Comparison of ENCODE assay signal across 9 cellular contexts in the genomic region with DNA sequence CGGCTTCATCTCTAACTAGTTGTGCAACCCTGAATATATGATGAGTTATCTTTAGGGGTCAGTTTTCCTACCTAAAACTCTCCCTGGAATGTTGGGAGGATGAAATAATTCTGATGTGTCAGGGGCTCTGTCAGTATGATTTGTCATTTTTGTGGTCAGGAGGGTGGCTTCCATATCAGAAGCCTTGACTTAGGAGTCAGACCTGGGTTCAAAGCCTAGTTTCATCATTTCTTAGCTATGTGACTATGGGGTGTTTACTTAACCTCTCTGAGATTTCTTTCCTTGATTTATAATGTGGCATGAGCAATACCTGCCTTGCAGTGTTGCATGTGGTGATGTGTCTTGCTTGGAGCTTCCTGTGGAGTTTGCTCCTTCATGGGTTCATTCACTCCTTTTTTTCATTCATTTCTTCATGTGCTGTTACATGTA.
A peak's percentile ranks its signal among the peaks of the same experiment; 100 is the strongest.
DNase-seq lines count a peak whose midpoint lies in the region; ATAC-seq and TF ChIP-seq lines count a peak whose summit lies in the region.
"Had no signal": no experiment of that assay in that cellular context is flagged by ENCODE, and none has a peak within 500 bp of the region (broad histone marks: within the 10 kb centered on the region; RNA-seq: fewer than 3 reads in every experiment).

No MANE protein-coding gene starts in this region.

- peak overlapping the region in 9 of 10 donors; percentile 3 to 78 (median 58) for H3K27ac ChIP-seq in heart right ventricle
- peak overlapping the region; percentile 70 to 91 for H3K27ac ChIP-seq in left lung
- H3K27ac ChIP-seq in uterus, result peak overlapping the region; percentile 69 to 72

- intact Hi-C loops in heart right ventricle (cut with DNase I), result loop anchor here in 1 of 10 donors (5.0 kb wide), 1 partner anchor 146 kb away; the partner anchor contains the start of gene CHST11
- intact Hi-C loops in left ventricle myocardium superior (cut with micrococcal nuclease), result no loop called here
- intact Hi-C loops in left lung (cut with DNase I), result no loop called here
- intact Hi-C loops in uterus (cut with DNase I; ENCODE audit: low total_unique reads), result no loop called here

- H3K27ac Mint-ChIP-seq in activated naive CD4-positive, alpha-beta T cell treated with anti-CD3 and anti-CD28 coated beads, Interleukin-2, amount 50 U/mL, for 72 hours, result peak overlapping the region; percentile 20 to 76

- DNase-seq in heart right ventricle (no peak), left ventricle myocardium superior (no peak), left lung (no peak), uterus (no peak), AG20443 (ENCODE audit: low spot score) (no peak), NK-92 (lab: John Stamatoyannopoulos, UW; ENCODE audit: unreplicated experiment) (no peak)
- DNase-seq in activated naive CD4-positive, alpha-beta T cell treated with anti-CD3 and anti-CD28 coated beads, Interleukin-2, amount 50 U/mL, for 72 hours (ENCODE audit: low spot score in 2 of 2), result no peak
- DNase-seq: NK-92 treated with Interleukin-12 subunit alpha and Interleukin-12 subunit beta, amount 100 ng/mL, for 24 hours had no signal

- no peak for TF ChIP-seq POLR2A in uterus (IDR thresholded peaks at IDR 0.05)

- H3K9me3 ChIP-seq in heart right ventricle, result no peaks in the 10 kb centered on the region
- H3K9me3 ChIP-seq in left lung, result no peaks in the 10 kb centered on the region
- no peaks in the 10 kb centered on the region for H3K9me3 ChIP-seq in uterus

- H3K27me3 ChIP-seq in heart right ventricle (no peaks in the 10 kb centered on the region), left lung (no peaks in the 10 kb centered on the region), uterus (no peaks in the 10 kb centered on the region)

- H3K36me3 ChIP-seq in heart right ventricle (no peaks in the 10 kb centered on the region), left lung (no peaks in the 10 kb centered on the region), uterus (no peaks in the 10 kb centered on the region)

- 98 to 100% methylated on average over 1 of the region's 1 CpG for WGBS in heart right ventricle, 2 donors

- peaks cover 0 to 8% of the 10 kb centered on the region in 2 donors for H3K36me3 Mint-ChIP-seq in activated naive CD4-positive, alpha-beta T cell treated with anti-CD3 and anti-CD28 coated beads, Interleukin-2, amount 50 U/mL, for 72 hours

- H3K4me1 ChIP-seq in heart right ventricle (peaks cover 0 to 75% (median 25%) of the 10 kb centered on the region in 9 donors), left lung (peaks cover 25 to 89% of the 10 kb centered on the region in 2 donors), uterus (peaks cover 0 to 7% of the 10 kb centered on the region in 2 donors)

- H3K4me3 ChIP-seq in heart right ventricle (no peak overlapping the region), left lung (no peak overlapping the region), uterus (no peak overlapping the region)

- ATAC-seq in heart right ventricle (no peak), left ventricle myocardium superior (no peak), left lung (no peak), HG03469 (IDR thresholded peaks at IDR 0.05; ENCODE audit: unreplicated experiment) (no peak)
- ATAC-seq in activated naive CD4-positive, alpha-beta T cell treated with anti-CD3 and anti-CD28 coated beads, Interleukin-2, amount 50 U/mL, for 72 hours, result peak; percentile 32 to 55

- TF ChIP-seq CTCF in heart right ventricle (IDR thresholded peaks at IDR 0.05) (no peak), left lung (IDR thresholded peaks at IDR 0.05) (no peak), uterus (IDR thresholded peaks at IDR 0.05) (no peak)

- no peaks in the 10 kb centered on the region for H3K9me3 Mint-ChIP-seq in activated naive CD4-positive, alpha-beta T cell treated with anti-CD3 and anti-CD28 coated beads, Interleukin-2, amount 50 U/mL, for 72 hours

Comparison
In these comparisons a context has a peak if more than half of its experiments do, and no peak if none do; other contexts are left out.
1. ATAC-seq: peak in activated naive CD4-positive, alpha-beta T cell treated with anti-CD3 and anti-CD28 coated beads, Interleukin-2, amount 50 U/mL, for 72 hours (2 of 2); none in heart right ventricle (0 of 8), left ventricle myocardium superior (single experiment), left lung (single experiment) and HG03469 (single experiment).
2. Peak in every context shown above with its lines, with median percentiles within 50 percentile points of each other: H3K27ac ChIP-seq.